1 cellular context compared by ENCODE assay signal in genomic region chr12:65184858-65185229, GRCh38.
TF ChIP-seq lines count a peak whose summit lies in the region.

No MANE protein-coding gene starts in this region.

TF ChIP-seq in WTC11, 78 proteins besides CTCF, POLR2A, EP300 and RAD21 (continued from another document):
- TF ChIP-seq STAT6 (CRISPR knock-in tag; conservative IDR thresholded peaks at IDR 0.05; ENCODE audit: low read depth) (no peak), ZNF219 (CRISPR knock-in tag; IDR thresholded peaks at IDR 0.05; ENCODE audit: borderline replicate concordance) (no peak), GRHL2 (CRISPR knock-in tag; IDR thresholded peaks at IDR 0.05; ENCODE audit: insufficient replicate concordance, severe bottlenecking) (no peak), JUN (CRISPR knock-in tag; IDR thresholded peaks at IDR 0.05) (no peak)
TF ChIP-seq in WTC11: peak in this region for 1.
